In the genomic region with DNA sequence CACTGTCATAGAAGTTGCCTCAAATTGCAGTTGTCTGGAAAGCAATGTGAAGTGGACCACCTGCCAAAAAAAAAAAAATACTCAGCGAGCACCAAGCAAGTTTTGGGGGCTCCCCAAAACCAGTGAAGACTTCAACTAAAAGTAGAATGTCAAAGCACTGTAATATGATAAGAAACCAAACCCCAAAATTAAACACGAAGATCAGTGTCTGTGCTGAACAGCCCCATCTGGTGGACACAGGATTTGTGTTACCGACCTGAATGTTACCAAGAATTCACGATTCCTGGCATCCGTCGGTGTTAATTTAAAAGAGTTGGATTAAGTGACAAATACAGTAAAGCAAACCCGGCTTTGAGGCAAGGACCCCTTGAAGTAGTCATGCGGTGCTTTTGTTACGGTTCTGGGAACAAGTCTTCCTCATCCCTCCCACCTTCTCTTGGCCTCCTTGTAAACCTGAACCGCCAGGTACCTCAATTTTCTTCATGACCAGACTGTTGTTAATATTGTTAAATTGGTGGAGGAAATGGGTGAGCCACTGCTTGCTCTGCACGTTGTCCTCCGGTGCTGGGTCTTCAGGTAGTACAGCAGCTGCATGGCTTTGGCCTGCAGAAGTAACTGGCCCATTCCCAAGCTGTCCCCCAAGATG, we compare ENCODE assay signal across 8 cellular contexts. TPM values are rescaled to one million over a fixed set of nuclear protein-coding genes. Genes with fewer than 3 reads are reported as not detected.
DNase-seq lines count a peak whose midpoint lies in the region; ATAC-seq and TF ChIP-seq lines count a peak whose summit lies in the region.

No MANE protein-coding gene starts in this region.

- H3F3A ChIP-seq in SK-N-SH (replicated peaks; ENCODE audit: insufficient read depth) = peaks cover 3% of the 10 kb centered on the region

- POLR2A ChIA-PET in CD4-positive, alpha-beta T cell (lab: Charles Lee) = no interaction called here
- POLR2A ChIA-PET in HEK293 (lab: Yijun Ruan, JAX) (no interaction called here), SK-N-SH (lab: Yijun Ruan, JAX) (no interaction called here)
- POLR2A ChIA-PET in activated naive CD8-positive, alpha-beta T cell treated with anti-CD3 and anti-CD28 coated beads, Interleukin-2, amount 10 ng/mL, durations not matched to agents 7 days and 5 days (lab: Charles Lee) = no interaction called here

- no peaks in the 10 kb centered on the region for H3K79me2 ChIP-seq in SK-N-SH (ENCODE audit: insufficient read depth)

- peaks cover 13% of the 10 kb centered on the region for H3K4me1 Mint-ChIP-seq in CD4-positive, alpha-beta T cell (ENCODE audit: low read depth)
- H3K4me1 Mint-ChIP-seq in activated naive CD8-positive, alpha-beta T cell treated with anti-CD3 and anti-CD28 coated beads, Interleukin-2, amount 10 ng/mL, durations not matched to agents 7 days and 5 days = peaks cover 17% of the 10 kb centered on the region

- H3K9me3 Mint-ChIP-seq in CD4-positive, alpha-beta T cell = no peaks in the 10 kb centered on the region
- H3K9me3 Mint-ChIP-seq in activated naive CD8-positive, alpha-beta T cell treated with anti-CD3 and anti-CD28 coated beads, Interleukin-2, amount 10 ng/mL, durations not matched to agents 7 days and 5 days = no peaks in the 10 kb centered on the region

- H2AFZ ChIP-seq in SK-N-SH (ENCODE audit: low read depth) = no peak overlapping the region

- H3K4me3 Mint-ChIP-seq in CD4-positive, alpha-beta T cell = peak overlapping the region; percentile 71
- H3K4me3 Mint-ChIP-seq in activated naive CD8-positive, alpha-beta T cell treated with anti-CD3 and anti-CD28 coated beads, Interleukin-2, amount 10 ng/mL, durations not matched to agents 7 days and 5 days = peak overlapping the region; percentile 82

- no peaks in the 10 kb centered on the region for H3K9me3 ChIP-seq in CD4-positive, alpha-beta T cell (ENCODE audit: control insufficient read depth, low read length)
- H3K9me3 ChIP-seq in HEK293 (ENCODE audit: control insufficient read depth, insufficient read depth, low read depth, low read length) (no peaks in the 10 kb centered on the region), SK-N-SH (no peaks in the 10 kb centered on the region)

- H3K4me3 ChIP-seq in HEK293 (ENCODE audit: low read depth, low read length) = no peak overlapping the region
- H3K4me3 ChIP-seq in SK-N-SH (ENCODE audit: low read depth in 2 of 2, low read length in 1 of 2) = no peak overlapping the region

- 41% methylated on average over 10 of the region's 12 CpGs for WGBS in SK-N-SH (ENCODE audit: low lambda C conversion rate)

- H3K9me2 ChIP-seq in SK-N-SH = no peaks in the 10 kb centered on the region

- intact Hi-C loops in CD4-positive, alpha-beta T cell (cut with DNase I, micrococcal nuclease) = no loop called here
- intact Hi-C loops in left ventricle myocardium superior (cut with micrococcal nuclease) = no loop called here
- intact Hi-C loops in sciatic nerve (cut with DNase I) = no loop called here
- intact Hi-C loops in posterior vena cava (cut with DNase I) = no loop called here

- no peak overlapping the region for H3K27ac Mint-ChIP-seq in CD4-positive, alpha-beta T cell
- H3K27ac Mint-ChIP-seq in activated naive CD8-positive, alpha-beta T cell treated with anti-CD3 and anti-CD28 coated beads, Interleukin-2, amount 10 ng/mL, durations not matched to agents 7 days and 5 days = no peak overlapping the region

- H3K27me3 Mint-ChIP-seq in CD4-positive, alpha-beta T cell = peaks cover 21% of the 10 kb centered on the region
- H3K27me3 Mint-ChIP-seq in activated naive CD8-positive, alpha-beta T cell treated with anti-CD3 and anti-CD28 coated beads, Interleukin-2, amount 10 ng/mL, durations not matched to agents 7 days and 5 days = peaks cover 14% of the 10 kb centered on the region

- no peak overlapping the region for H3K27ac ChIP-seq in CD4-positive, alpha-beta T cell (ENCODE audit: low read depth, low read length)
- no peak overlapping the region for H3K27ac ChIP-seq in HEK293 (ENCODE audit: extremely low read depth, low read depth, low read length)
- no peak overlapping the region for H3K27ac ChIP-seq in SK-N-SH (ENCODE audit: low read depth in 2 of 2, low read length in 1 of 2)

- TF ChIP-seq CTCF in CD4-positive, alpha-beta T cell (IDR thresholded peaks at IDR 0.05) = peak; percentile 73
- TF ChIP-seq CTCF in HEK293 (tag by site-specific recombination; IDR thresholded peaks at IDR 0.05) = no peak; the same call in 1 of the 2 replicates
- peak; percentile 81 for TF ChIP-seq CTCF in SK-N-SH (IDR thresholded peaks at IDR 0.05)

- peak; percentile 77 for TF ChIP-seq RAD21 in SK-N-SH (IDR thresholded peaks at IDR 0.05; ENCODE audit: low read length)

- CTCF ChIA-PET in CD4-positive, alpha-beta T cell (lab: Charles Lee) = no interaction called here
- CTCF ChIA-PET in HEK293 (lab: Yijun Ruan, JAX) (no interaction called here), SK-N-SH (lab: Yijun Ruan, JAX) (interaction anchor here (0.6 to 1.5 kb wide), 5 partner anchors 10 to 194 kb away, joined by 3 to 6 read pairs (median 4); partner anchors contain the start of gene FASTKD1)

- peaks cover 21% of the 10 kb centered on the region for H3K27me3 ChIP-seq in CD4-positive, alpha-beta T cell (ENCODE audit: control insufficient read depth, insufficient read depth, low read length)
- H3K27me3 ChIP-seq in SK-N-SH (ENCODE audit: insufficient read depth) = no peaks in the 10 kb centered on the region

- peak; percentile 23 to 50 (median 42) for DNase-seq in CD4-positive, alpha-beta T cell
- DNase-seq in SK-N-SH (peak; percentile 63), left ventricle myocardium superior (no peak), sciatic nerve (ENCODE audit: low spot score) (peak; percentile 73), posterior vena cava (ENCODE audit: low spot score) (no peak)
- DNase-seq in activated naive CD8-positive, alpha-beta T cell treated with anti-CD3 and anti-CD28 coated beads, Interleukin-2, amount 10 ng/mL, durations not matched to agents 7 days and 5 days = peak; percentile 37

- peak; percentile 79 for ATAC-seq in CD4-positive, alpha-beta T cell (ENCODE audit: poor library complexity)
- peak; percentile 51 for ATAC-seq in activated naive CD8-positive, alpha-beta T cell treated with anti-CD3 and anti-CD28 coated beads, Interleukin-2, amount 10 ng/mL, durations not matched to agents 7 days and 5 days (ENCODE audit: low read depth)
- ATAC-seq in left ventricle myocardium superior (peak; percentile 45), sciatic nerve (peak; percentile 71), HG02623 (IDR thresholded peaks at IDR 0.05; ENCODE audit: unreplicated experiment) (no peak)

- no peak overlapping the region for H3K9ac ChIP-seq in SK-N-SH

- H3K36me3 Mint-ChIP-seq in CD4-positive, alpha-beta T cell (ENCODE audit: low read depth) = no peaks in the 10 kb centered on the region
- peaks cover 4% of the 10 kb centered on the region for H3K36me3 Mint-ChIP-seq in activated naive CD8-positive, alpha-beta T cell treated with anti-CD3 and anti-CD28 coated beads, Interleukin-2, amount 10 ng/mL, durations not matched to agents 7 days and 5 days

- TF ChIP-seq EP300 in SK-N-SH (IDR thresholded peaks at IDR 0.05; ENCODE audit: borderline replicate concordance in 1 of 2, low read depth in 1 of 2, low read length in 1 of 2) = no peak

- H3K4me1 ChIP-seq in HEK293 (ENCODE audit: control insufficient read depth, insufficient read depth, low read length) = no peaks in the 10 kb centered on the region
- peaks cover 0 to 7% of the 10 kb centered on the region in 2 experiments; a peak in 2 of 4 replicates for H3K4me1 ChIP-seq in SK-N-SH (ENCODE audit: control insufficient read depth in 1 of 2, insufficient read depth in 2 of 2, low read depth in 1 of 2, low read length in 1 of 2)

- H3K36me3 ChIP-seq in HEK293 (ENCODE audit: control insufficient read depth in 2 of 2, insufficient read depth in 1 of 2, low read length in 2 of 2) = peaks cover 0 to 1% of the 10 kb centered on the region in 2 experiments; a peak in 1 of 3 replicates
- H3K36me3 ChIP-seq in SK-N-SH (replicated peaks in 1 of 2; ENCODE audit: control insufficient read depth in 1 of 2, insufficient read depth in 2 of 2, low read length in 1 of 2) = no peaks in the 10 kb centered on the region

- H4K20me1 ChIP-seq in SK-N-SH (ENCODE audit: insufficient read depth) = no peaks in the 10 kb centered on the region

- H3K4me2 ChIP-seq in SK-N-SH = no peak overlapping the region

TF ChIP-seq in SK-N-SH, 30 proteins besides CTCF, POLR2A, EP300 and RAD21 (continues in another document):
- no peak for TF ChIP-seq EZH2phosphoT487 (IDR thresholded peaks at IDR 0.05; ENCODE audit: borderline replicate concordance, low read depth)

RNA-seq across cellular contexts. Expression of gene SSB, which starts 31.3 kb away (rescaled TPM):
- 100 to 1,000 TPM; 174 to 181 TPM for total RNA-seq in CD4-positive, alpha-beta T cell
- polyA plus RNA-seq in SK-N-SH (2012; rRNA removed) = 60.8 and 80.3 TPM in 2 replicates
- 95.3 and 140 TPM in 2 replicates for polyA plus RNA-seq in SK-N-SH (2012; cell fraction: cytosol; rRNA removed)
- polyA plus RNA-seq in SK-N-SH (2012; cell fraction: nucleus; rRNA removed) = 28.0 and 58.2 TPM in 2 replicates
- total RNA-seq in activated naive CD8-positive, alpha-beta T cell treated with anti-CD3 and anti-CD28 coated beads, Interleukin-2, amount 10 ng/mL, durations not matched to agents 7 days and 5 days = 10 to 100 TPM; 83.4 to 84.6 TPM
- total RNA-seq in left ventricle myocardium superior = 54.8 TPM
- 74.6 TPM for total RNA-seq in sciatic nerve
- total RNA-seq in posterior vena cava = 10 to 100 TPM; 70.6 to 75.7 TPM

RNA-seq across cellular contexts. Expression of gene KLHL23, which starts 33.7 kb away (rescaled TPM):
- under 1 TPM; 0.36 to 0.39 TPM for total RNA-seq in CD4-positive, alpha-beta T cell
- polyA plus RNA-seq in SK-N-SH (2012; rRNA removed) = 5.2 and 6.1 TPM in 2 replicates
- polyA plus RNA-seq in SK-N-SH (2012; cell fraction: cytosol; rRNA removed) = 7.7 and 7.8 TPM in 2 replicates
- 2.4 and 6.1 TPM in 2 replicates for polyA plus RNA-seq in SK-N-SH (2012; cell fraction: nucleus; rRNA removed)
- total RNA-seq in activated naive CD8-positive, alpha-beta T cell treated with anti-CD3 and anti-CD28 coated beads, Interleukin-2, amount 10 ng/mL, durations not matched to agents 7 days and 5 days = 1 to 10 TPM; 7.6 to 7.8 TPM
- total RNA-seq in left ventricle myocardium superior = 23.0 TPM
- total RNA-seq in sciatic nerve = 8.7 TPM
- 10 to 100 TPM; 18.6 to 22.6 TPM for total RNA-seq in posterior vena cava

RNA-seq across cellular contexts. Expression of gene METTL5, which starts 57.3 kb away (rescaled TPM):
- total RNA-seq in CD4-positive, alpha-beta T cell = 10 to 100 TPM; 13.2 to 16.0 TPM
- 40.7 and 51.3 TPM in 2 replicates for polyA plus RNA-seq in SK-N-SH (2012; rRNA removed)
- polyA plus RNA-seq in SK-N-SH (2012; cell fraction: cytosol; rRNA removed) = 66.5 and 87.1 TPM in 2 replicates
- polyA plus RNA-seq in SK-N-SH (2012; cell fraction: nucleus; rRNA removed) = 14.7 and 17.8 TPM in 2 replicates
- total RNA-seq in activated naive CD8-positive, alpha-beta T cell treated with anti-CD3 and anti-CD28 coated beads, Interleukin-2, amount 10 ng/mL, durations not matched to agents 7 days and 5 days = 10 to 100 TPM; 57.1 to 62.7 TPM
- total RNA-seq in left ventricle myocardium superior = 67.8 TPM
- total RNA-seq in sciatic nerve = 43.1 TPM
- total RNA-seq in posterior vena cava = 10 to 100 TPM; 57.3 to 76.8 TPM

RNA-seq across cellular contexts. Expression of gene UBR3, which starts 59.9 kb away (rescaled TPM):
- total RNA-seq in CD4-positive, alpha-beta T cell = 10 to 100 TPM; 32.1 to 35.2 TPM
- polyA plus RNA-seq in SK-N-SH (2012; rRNA removed) = 5.2 and 6.7 TPM in 2 replicates
- 6.9 TPM in 2 replicates for polyA plus RNA-seq in SK-N-SH (2012; cell fraction: cytosol; rRNA removed)
- 7.2 and 15.6 TPM in 2 replicates for polyA plus RNA-seq in SK-N-SH (2012; cell fraction: nucleus; rRNA removed)
- 10 to 100 TPM; 23.8 to 26.7 TPM for total RNA-seq in activated naive CD8-positive, alpha-beta T cell treated with anti-CD3 and anti-CD28 coated beads, Interleukin-2, amount 10 ng/mL, durations not matched to agents 7 days and 5 days
- 127 TPM for total RNA-seq in left ventricle myocardium superior
- 80.3 TPM for total RNA-seq in sciatic nerve
- total RNA-seq in posterior vena cava = 10 to 100 TPM; 49.2 to 54.2 TPM

Comparison
In these comparisons a context has a peak if more than half of its experiments do, and no peak if none do; other contexts are left out.
1. DNase-seq: peak in CD4-positive, alpha-beta T cell (10 of 10), SK-N-SH (single experiment), activated naive CD8-positive, alpha-beta T cell treated with anti-CD3 and anti-CD28 coated beads, Interleukin-2, amount 10 ng/mL, durations not matched to agents 7 days and 5 days (single experiment) and sciatic nerve (single experiment); none in left ventricle myocardium superior (single experiment) and posterior vena cava (single experiment).